7 cellular contexts compared by ENCODE assay signal in genomic region chr17:1453694-1454093, GRCh38. TPM values are rescaled to one million over a fixed set of nuclear protein-coding genes. Genes with fewer than 3 reads are reported as not detected.
A peak's percentile ranks its signal among the peaks of the same experiment; 100 is the strongest.
DNase-seq lines count a peak whose midpoint lies in the region; ATAC-seq and FAIRE-seq lines count a peak whose summit lies in the region.
"Not testable (repeated sequence)": the region's sequence is repeated elsewhere in the genome, so short reads cannot be mapped to it uniquely, and the experiment has no call there.

No MANE protein-coding gene starts in this region.

- ATAC-seq in T-cell (replicated peaks in 1 of 4); activated T-cell treated with anti-CD3 and anti-CD28 coated beads, Interleukin-2, amount 50 U/mL, for 72 hours (replicated peaks in 1 of 2); central memory CD8-positive, alpha-beta T cell (replicated peaks; ENCODE audit: extremely low read depth, poor library complexity, severe bottlenecking); natural killer cell treated with Interleukin-12 subunit alpha and Interleukin-12 subunit beta and Interleukin-15 and Interleukin-18, amount 100 ng/mL, for 72 hours: not testable (repeated sequence)

- not testable (repeated sequence) for FAIRE-seq in small intestine (lab: Jason Lieb, UNC)

- POLR2A ChIA-PET in CD8-positive, alpha-beta memory T cell (lab: Charles Lee) = interaction anchor here (1.0 kb wide), 1 partner anchor 63 kb away, joined by 3 read pairs; the partner anchor contains the start of gene INPP5K
- POLR2A ChIA-PET in T-cell (lab: Charles Lee) = interaction anchor here in 1 of 2 donors (0.9 kb wide), 1 partner anchor 98 kb away, joined by 3 read pairs; no protein-coding TSS in a partner anchor

- peak overlapping the region in 4 of 8 donors; percentile 43 to 70 (median 55) for H3K27ac Mint-ChIP-seq in CD8-positive, alpha-beta memory T cell
- not testable (repeated sequence) for H3K27ac Mint-ChIP-seq in T-cell; central memory CD8-positive, alpha-beta T cell (ENCODE audit: low read depth); natural killer cell treated with Interleukin-12 subunit alpha and Interleukin-12 subunit beta and Interleukin-15 and Interleukin-18, amount 100 ng/mL, for 72 hours
- H3K27ac Mint-ChIP-seq in activated T-cell treated with anti-CD3 and anti-CD28 coated beads, Interleukin-2, amount 50 U/mL, for 72 hours = peak overlapping the region; percentile 44
- peak overlapping the region in 3 of 6 donors; percentile 2 to 56 (median 41) for H3K27ac Mint-ChIP-seq in immature natural killer cell

- not testable (repeated sequence) for H3K36me3 ChIP-seq in CD8-positive, alpha-beta memory T cell (ENCODE audit: insufficient read depth, low read length); small intestine (ENCODE audit: control insufficient read depth in 2 of 2, insufficient read depth in 2 of 2, low read length in 2 of 2)

- CTCF ChIA-PET in CD8-positive, alpha-beta memory T cell (lab: Charles Lee) = interaction anchor here (1.2 to 1.5 kb wide), 2 partner anchors 10 to 88 kb away, joined by 4 to 5 read pairs; no protein-coding TSS in a partner anchor
- CTCF ChIA-PET in T-cell (lab: Charles Lee) = interaction anchor here in 1 of 2 donors (1.2 kb wide), 1 partner anchor 79 kb away, joined by 3 read pairs; no protein-coding TSS in a partner anchor

- H3K4me3 Mint-ChIP-seq in CD8-positive, alpha-beta memory T cell = peak overlapping the region; percentile 25 to 97 (median 66)
- H3K4me3 Mint-ChIP-seq in T-cell (peak overlapping the region in 2 of 3 donors; percentile 68 to 86), immature natural killer cell (peak overlapping the region in 4 of 5 donors; percentile 41 to 56 (median 48))
- peak overlapping the region; percentile 69 for H3K4me3 Mint-ChIP-seq in activated T-cell treated with anti-CD3 and anti-CD28 coated beads, Interleukin-2, amount 50 U/mL, for 72 hours
- peak overlapping the region; percentile 45 for H3K4me3 Mint-ChIP-seq in central memory CD8-positive, alpha-beta T cell
- H3K4me3 Mint-ChIP-seq in natural killer cell treated with Interleukin-12 subunit alpha and Interleukin-12 subunit beta and Interleukin-15 and Interleukin-18, amount 100 ng/mL, for 72 hours = peak overlapping the region; percentile 92

- peaks cover 22% of the 10 kb centered on the region for H3K4me1 ChIP-seq in CD8-positive, alpha-beta memory T cell (ENCODE audit: insufficient read depth, low read length)
- H3K4me1 ChIP-seq in small intestine (ENCODE audit: control insufficient read depth in 2 of 2, insufficient read depth in 1 of 2, low read depth in 1 of 2, low read length in 1 of 2) = not testable (repeated sequence)

- H3K4me1 Mint-ChIP-seq in CD8-positive, alpha-beta memory T cell = peaks cover 43 to 59% (median 53%) of the 10 kb centered on the region in 3 donors
- peaks cover 54 to 57% (median 55%) of the 10 kb centered on the region in 3 donors for H3K4me1 Mint-ChIP-seq in T-cell
- peaks cover 56% of the 10 kb centered on the region for H3K4me1 Mint-ChIP-seq in activated T-cell treated with anti-CD3 and anti-CD28 coated beads, Interleukin-2, amount 50 U/mL, for 72 hours (ENCODE audit: low read depth)
- peaks cover 46% of the 10 kb centered on the region for H3K4me1 Mint-ChIP-seq in central memory CD8-positive, alpha-beta T cell
- peaks cover 42 to 46% of the 10 kb centered on the region in 2 donors for H3K4me1 Mint-ChIP-seq in immature natural killer cell
- H3K4me1 Mint-ChIP-seq in natural killer cell treated with Interleukin-12 subunit alpha and Interleukin-12 subunit beta and Interleukin-15 and Interleukin-18, amount 100 ng/mL, for 72 hours (ENCODE audit: low read depth in 2 of 2) = peaks cover 36 to 37% of the 10 kb centered on the region in 2 donors

- H3K27me3 Mint-ChIP-seq in CD8-positive, alpha-beta memory T cell; T-cell; central memory CD8-positive, alpha-beta T cell; natural killer cell treated with Interleukin-12 subunit alpha and Interleukin-12 subunit beta and Interleukin-15 and Interleukin-18, amount 100 ng/mL, for 72 hours: not testable (repeated sequence)
- peaks cover 11% of the 10 kb centered on the region for H3K27me3 Mint-ChIP-seq in activated T-cell treated with anti-CD3 and anti-CD28 coated beads, Interleukin-2, amount 50 U/mL, for 72 hours (ENCODE audit: low read depth)
- H3K27me3 Mint-ChIP-seq in immature natural killer cell (ENCODE audit: low read depth in 3 of 3) = peaks cover 0 to 11% (median 11%) of the 10 kb centered on the region in 3 donors

- H3K27me3 ChIP-seq in CD8-positive, alpha-beta memory T cell (ENCODE audit: insufficient read depth, low read length, poor library complexity, severe bottlenecking); small intestine (ENCODE audit: control insufficient read depth in 2 of 2, insufficient read depth in 2 of 2, low read length in 2 of 2): not testable (repeated sequence)

- DNase-seq in CD8-positive, alpha-beta memory T cell; T-cell; activated T-cell treated with anti-CD3 and anti-CD28 coated beads, Interleukin-2, amount 50 U/mL, for 72 hours; central memory CD8-positive, alpha-beta T cell (ENCODE audit: low spot score in 2 of 2); immature natural killer cell; natural killer cell treated with Interleukin-12 subunit alpha and Interleukin-12 subunit beta and Interleukin-15 and Interleukin-18, amount 100 ng/mL, for 72 hours (ENCODE audit: low spot score): not testable (repeated sequence)
- DNase-seq in small intestine = peak; percentile 58

- 39 to 80% (median 48%) methylated on average over 11 of the region's 11 CpGs for WGBS in small intestine, 3 donors

- H3K9me3 ChIP-seq in CD8-positive, alpha-beta memory T cell (ENCODE audit: low read length); small intestine (ENCODE audit: control insufficient read depth, low read depth): not testable (repeated sequence)

- H3K36me3 Mint-ChIP-seq in CD8-positive, alpha-beta memory T cell = peaks cover 0 to 35% (median 6%) of the 10 kb centered on the region in 3 donors
- not testable (repeated sequence) for H3K36me3 Mint-ChIP-seq in T-cell; central memory CD8-positive, alpha-beta T cell (ENCODE audit: insufficient read depth); immature natural killer cell; natural killer cell treated with Interleukin-12 subunit alpha and Interleukin-12 subunit beta and Interleukin-15 and Interleukin-18, amount 100 ng/mL, for 72 hours
- peaks cover 2 to 13% of the 10 kb centered on the region in 2 donors for H3K36me3 Mint-ChIP-seq in activated T-cell treated with anti-CD3 and anti-CD28 coated beads, Interleukin-2, amount 50 U/mL, for 72 hours (ENCODE audit: insufficient read depth in 2 of 2)

- not testable (repeated sequence) for H3K27ac ChIP-seq in CD8-positive, alpha-beta memory T cell (ENCODE audit: low read depth, low read length); small intestine (ENCODE audit: low read depth in 1 of 2, low read length in 1 of 2)

- not testable (repeated sequence) for H3K9me3 Mint-ChIP-seq in CD8-positive, alpha-beta memory T cell; T-cell; activated T-cell treated with anti-CD3 and anti-CD28 coated beads, Interleukin-2, amount 50 U/mL, for 72 hours; central memory CD8-positive, alpha-beta T cell; immature natural killer cell; natural killer cell treated with Interleukin-12 subunit alpha and Interleukin-12 subunit beta and Interleukin-15 and Interleukin-18, amount 100 ng/mL, for 72 hours

- H3K4me3 ChIP-seq in CD8-positive, alpha-beta memory T cell (ENCODE audit: low read length); small intestine (ENCODE audit: low read depth in 1 of 2, low read length in 2 of 2): not testable (repeated sequence)

RNA-seq across cellular contexts. Expression of gene CRK, which starts 2.3 kb away (rescaled TPM):
- total RNA-seq in CD8-positive, alpha-beta memory T cell = 10 to 100 TPM; 25.3 to 28.8 TPM
- polyA plus RNA-seq in CD8-positive, alpha-beta memory T cell = 24.6 TPM
- total RNA-seq in T-cell = 10 to 100 TPM; 18.0 to 26.8 (median 22.6) TPM
- 10 to 100 TPM; 18.7 to 22.9 TPM for total RNA-seq in activated T-cell treated with anti-CD3 and anti-CD28 coated beads, Interleukin-2, amount 50 U/mL, for 72 hours
- polyA plus RNA-seq in immature natural killer cell (10 to 100 TPM; 10.9 to 20.6 (median 11.1) TPM), small intestine (10 to 100 TPM; 31.2 to 42.9 (median 41.6) TPM)
- total RNA-seq in natural killer cell treated with Interleukin-12 subunit alpha and Interleukin-12 subunit beta and Interleukin-15 and Interleukin-18, amount 100 ng/mL, for 72 hours = 10 to 100 TPM; 18.1 to 36.4 TPM

RNA-seq across cellular contexts. Expression of gene MYO1C, which starts 38.8 kb away (rescaled TPM):
- total RNA-seq in CD8-positive, alpha-beta memory T cell = 10 to 100 TPM; 36.6 to 36.9 TPM
- polyA plus RNA-seq in CD8-positive, alpha-beta memory T cell = 5.7 TPM
- total RNA-seq in T-cell = 10 to 100 TPM; 18.0 to 41.5 (median 31.2) TPM
- 10 to 100 TPM; 32.8 to 49.9 TPM for total RNA-seq in activated T-cell treated with anti-CD3 and anti-CD28 coated beads, Interleukin-2, amount 50 U/mL, for 72 hours
- polyA plus RNA-seq in immature natural killer cell (under 1 TPM in 2 of 3 donors, not detected in 1; 0.63 to 0.86 TPM), small intestine (10 to 100 TPM; 51.1 to 67.1 (median 58.7) TPM)
- 10 to 100 TPM; 16.8 to 54.5 TPM for total RNA-seq in natural killer cell treated with Interleukin-12 subunit alpha and Interleukin-12 subunit beta and Interleukin-15 and Interleukin-18, amount 100 ng/mL, for 72 hours

RNA-seq across cellular contexts. Expression of gene YWHAE, which starts 53.7 kb away (rescaled TPM):
- 100 to 1,000 TPM; 579 to 596 TPM for total RNA-seq in CD8-positive, alpha-beta memory T cell
- polyA plus RNA-seq in CD8-positive, alpha-beta memory T cell = 44.0 TPM
- total RNA-seq in T-cell = 100 to 1,000 TPM; 119 to 129 (median 126) TPM
- total RNA-seq in activated T-cell treated with anti-CD3 and anti-CD28 coated beads, Interleukin-2, amount 50 U/mL, for 72 hours = 100 to 1,000 TPM; 328 to 339 TPM
- polyA plus RNA-seq in immature natural killer cell (10 to 100 TPM; 45.9 to 53.5 (median 48.4) TPM), small intestine (100 to 1,000 TPM; 235 to 390 (median 253) TPM)
- 100 to 1,000 TPM; 365 to 407 TPM for total RNA-seq in natural killer cell treated with Interleukin-12 subunit alpha and Interleukin-12 subunit beta and Interleukin-15 and Interleukin-18, amount 100 ng/mL, for 72 hours
